2 cellular contexts compared by ENCODE assay signal in genomic region chr5:84435861-84436346, GRCh38. TPM values are rescaled to one million over a fixed set of nuclear protein-coding genes. Genes with fewer than 3 reads are reported as not detected.
"Had no signal": no experiment of that assay in that cellular context is flagged by ENCODE, and none has a peak within 500 bp of the region (broad histone marks: within the 10 kb centered on the region; RNA-seq: fewer than 3 reads in every experiment).

No MANE protein-coding gene starts in this region.

RNA-seq across cellular contexts. Expression of gene EDIL3, which starts 51.2 kb away (rescaled TPM):
- total RNA-seq: activated CD4-positive, alpha-beta memory T cell treated with anti-CD3 and anti-CD28 coated beads, Interleukin-2, amount 10 ng/mL, durations not matched to agents 7 days and 5 days; activated CD8-positive, alpha-beta memory T cell treated with anti-CD3 and anti-CD28 coated beads, Interleukin-2, amount 10 ng/mL, durations not matched to agents 7 days and 5 days had no signal
